ENCODE assay signal across 28 cellular contexts in genomic region chr6:6399568-6399967, GRCh38.
"Had no signal": no experiment of that assay in that cellular context is flagged by ENCODE, and none has a peak within 500 bp of the region (broad histone marks: within the 10 kb centered on the region; RNA-seq: fewer than 3 reads in every experiment).

No MANE protein-coding gene starts in this region.

- ATAC-seq: effector memory CD8-positive, alpha-beta T cell; esophagus mucosa; foreskin keratinocyte; gastrocnemius medialis; gastroesophageal sphincter; heart left ventricle; heart right ventricle had no signal

- H3K27me3 ChIP-seq: colonic mucosa, dorsolateral prefrontal cortex, esophagus muscularis mucosa, foreskin keratinocyte, gastrocnemius medialis, gastroesophageal sphincter, heart left ventricle, heart right ventricle had no signal

- DNase-seq: colonic mucosa; cortex of kidney; dermis blood vessel endothelial cell; dorsolateral prefrontal cortex; effector CD4-positive, alpha-beta T cell; effector CD8-positive, alpha-beta T cell; effector memory CD4-positive, alpha-beta T cell; effector memory CD8-positive, alpha-beta T cell; erythroblast; esophagus squamous epithelium; foreskin fibroblast; foreskin keratinocyte; foreskin melanocyte; gastrocnemius medialis; glutamatergic neuron; head of caudate nucleus; heart left ventricle; heart right ventricle had no signal

- H3K27ac ChIP-seq: colonic mucosa, coronary artery, dorsolateral prefrontal cortex, epithelial cell of prostate, esophagus muscularis mucosa, esophagus squamous epithelium, foreskin keratinocyte, gastrocnemius medialis, gastroesophageal sphincter, heart left ventricle, heart right ventricle had no signal

- H3K4me3 Mint-ChIP-seq: dendritic cell treated with granulocyte-macrophage colony-stimulating factor and Interleukin-4, amounts not matched to agents 40 ng/mL and 50 ng/mL, for 4 days; effector memory CD8-positive, alpha-beta T cell had no signal

- H3K27ac Mint-ChIP-seq: dendritic cell treated with granulocyte-macrophage colony-stimulating factor and Interleukin-4, amounts not matched to agents 40 ng/mL and 50 ng/mL, for 4 days; effector memory CD8-positive, alpha-beta T cell had no signal

- H3K4me1 ChIP-seq: colonic mucosa, esophagus muscularis mucosa, esophagus squamous epithelium, foreskin keratinocyte, gastroesophageal sphincter had no signal

- H3K9me3 Mint-ChIP-seq: effector memory CD8-positive, alpha-beta T cell had no signal

- H3K4me3 ChIP-seq: colonic mucosa, coronary artery, dorsolateral prefrontal cortex, esophagus muscularis mucosa, esophagus squamous epithelium, gastrocnemius medialis, gastroesophageal sphincter, heart left ventricle, heart right ventricle had no signal

- H3K36me3 ChIP-seq: colonic mucosa, esophagus muscularis mucosa, esophagus squamous epithelium, gastrocnemius medialis, gastroesophageal sphincter, heart left ventricle, heart right ventricle had no signal

- FAIRE-seq: colon, endometrium, endothelial cell of umbilical vein, frontal cortex had no signal

- H3K9me3 ChIP-seq: colonic mucosa, esophagus muscularis mucosa, esophagus squamous epithelium, gastrocnemius medialis, gastroesophageal sphincter, heart left ventricle, heart right ventricle had no signal
